ENCODE assay signal across 14 cellular contexts in the genomic region with DNA sequence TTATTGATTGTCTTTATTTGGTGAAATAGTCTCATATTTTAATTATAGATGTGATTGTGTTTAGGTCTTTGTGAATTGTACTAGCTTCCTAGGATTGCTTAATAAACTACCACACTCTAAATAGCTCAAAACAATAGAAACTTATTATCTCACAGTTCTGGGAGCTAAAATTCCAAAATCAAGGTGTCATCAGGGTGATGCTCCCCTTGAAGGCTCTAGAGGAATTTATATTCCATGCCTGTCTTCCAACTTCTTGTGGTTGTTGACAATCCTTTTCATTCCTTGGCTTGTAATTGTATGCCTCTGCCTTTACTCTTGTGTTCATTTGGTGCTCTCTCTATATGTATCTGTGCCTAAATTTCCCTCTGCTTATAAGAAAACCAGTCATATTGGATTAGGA.
A peak's percentile ranks its signal among the peaks of the same experiment; 100 is the strongest.
DNase-seq lines count a peak whose midpoint lies in the region; ATAC-seq and TF ChIP-seq lines count a peak whose summit lies in the region.
"Had no signal": no experiment of that assay in that cellular context is flagged by ENCODE, and none has a peak within 500 bp of the region (broad histone marks: within the 10 kb centered on the region; RNA-seq: fewer than 3 reads in every experiment).

No MANE protein-coding gene starts in this region.

- no peak overlapping the region for H3K4me3 ChIP-seq in heart right ventricle
- H3K4me3 ChIP-seq in foreskin fibroblast (ENCODE audit: low read depth in 1 of 2, low read length in 2 of 2): no peak overlapping the region
- H3K4me3 ChIP-seq in suprapubic skin: no peak overlapping the region
- H3K4me3 ChIP-seq: HAP-1, upper lobe of left lung had no signal

- peak overlapping the region in 8 of 10 donors; percentile 1 to 72 (median 40) for H3K27ac ChIP-seq in heart right ventricle
- H3K27ac ChIP-seq in suprapubic skin: peak overlapping the region; percentile 73
- H3K27ac ChIP-seq: upper lobe of left lung had no signal

- ATAC-seq in heart right ventricle (no peak), Right ventricle myocardium inferior (no peak), HG03469 (IDR thresholded peaks at IDR 0.05; ENCODE audit: unreplicated experiment) (no peak)

- intact Hi-C loops in heart right ventricle (cut with DNase I) (loop anchor here in 2 of 10 donors (5.0 to 10.0 kb wide), 2 partner anchors 84 to 92 kb away; no protein-coding TSS in a partner anchor), Right ventricle myocardium inferior (cut with DNase I) (no loop called here)

- no peak for DNase-seq in heart right ventricle
- no peak for DNase-seq in Right ventricle myocardium inferior (ENCODE audit: missing footprints)
- peak; percentile 33 to 68 for DNase-seq in SW 1271 (lab: John Stamatoyannopoulos, UW)
- peak; percentile 12 to 47 for DNase-seq in foreskin fibroblast
- no peak for DNase-seq in suprapubic skin (ENCODE audit: low spot score in 2 of 2)
- no peak for DNase-seq in NCI-H1092 (lab: John Stamatoyannopoulos, UW)
- no peak for DNase-seq in NCI-H82 treated with DMSO at 0.1 percent for 48 hours (lab: John Stamatoyannopoulos, UW; ENCODE audit: unreplicated experiment)
- DNase-seq: 8988T; activated T-cell treated with anti-CD3 and anti-CD28 coated beads, Interleukin-2, amount 50 U/mL, for 24 hours; CD8-positive, alpha-beta memory T cell; NCI-H1105 treated with DMSO at 0.1 percent for 48 hours; upper lobe of left lung had no signal

- no peak for TF ChIP-seq EP300 in suprapubic skin (IDR thresholded peaks at IDR 0.05)

- H3K36me3 ChIP-seq in heart right ventricle (no peaks in the 10 kb centered on the region), suprapubic skin (no peaks in the 10 kb centered on the region)
- H3K36me3 ChIP-seq: HAP-1, upper lobe of left lung had no signal

- TF ChIP-seq CTCF in heart right ventricle (IDR thresholded peaks at IDR 0.05) (no peak), foreskin fibroblast (IDR thresholded peaks at IDR 0.05; ENCODE audit: low read depth, low read length) (no peak), suprapubic skin (IDR thresholded peaks at IDR 0.05) (no peak)

- H3K27me3 ChIP-seq in heart right ventricle: no peaks in the 10 kb centered on the region
- H3K27me3 ChIP-seq in suprapubic skin: no peaks in the 10 kb centered on the region
- H3K27me3 ChIP-seq: upper lobe of left lung had no signal

- no peak for TF ChIP-seq POLR2A in suprapubic skin (IDR thresholded peaks at IDR 0.05)

- H3K9me3 ChIP-seq in heart right ventricle (peaks cover 0 to 17% (median 0%) of the 10 kb centered on the region in 11 donors), suprapubic skin (no peaks in the 10 kb centered on the region)
- H3K9me3 ChIP-seq: HAP-1, upper lobe of left lung had no signal

- H3K4me1 ChIP-seq in heart right ventricle (peaks cover 0 to 16% (median 4%) of the 10 kb centered on the region in 9 donors), suprapubic skin (peaks cover 27% of the 10 kb centered on the region)
- H3K4me1 ChIP-seq: HAP-1, upper lobe of left lung had no signal

Comparison
In these comparisons a context has a peak if more than half of its experiments do, and no peak if none do; other contexts are left out.
1. DNase-seq: peak in SW 1271 (2 of 2) and foreskin fibroblast (2 of 2); none in heart right ventricle (0 of 2), Right ventricle myocardium inferior (single experiment), suprapubic skin (0 of 2), NCI-H1092 (single experiment) and NCI-H82 treated with DMSO at 0.1 percent for 48 hours (single experiment).